7 cellular contexts compared by ENCODE assay signal in genomic region chr7:150778738-150779301, GRCh38. TPM values are rescaled to one million over a fixed set of nuclear protein-coding genes. Genes with fewer than 3 reads are reported as not detected.
DNase-seq lines count a peak whose midpoint lies in the region; ATAC-seq and TF ChIP-seq lines count a peak whose summit lies in the region.

No MANE protein-coding gene starts in this region.

- H3K4me3 Mint-ChIP-seq in activated naive CD8-positive, alpha-beta T cell treated with anti-CD3 and anti-CD28 coated beads, Interleukin-2, amount 50 U/mL, for 24 hours: no peak overlapping the region

- no peaks in the 10 kb centered on the region for H3K36me3 Mint-ChIP-seq in activated naive CD8-positive, alpha-beta T cell treated with anti-CD3 and anti-CD28 coated beads, Interleukin-2, amount 50 U/mL, for 24 hours (ENCODE audit: low read depth)

- ATAC-seq in activated naive CD8-positive, alpha-beta T cell treated with anti-CD3 and anti-CD28 coated beads, Interleukin-2, amount 50 U/mL, for 24 hours: peak; percentile 49
- peak; percentile 88 to 95 for ATAC-seq in left cardiac atrium
- no peak for ATAC-seq in GM19395 (IDR thresholded peaks at IDR 0.05; ENCODE audit: unreplicated experiment)

- peaks cover 4% of the 10 kb centered on the region for H3K9me3 Mint-ChIP-seq in activated naive CD8-positive, alpha-beta T cell treated with anti-CD3 and anti-CD28 coated beads, Interleukin-2, amount 50 U/mL, for 24 hours

- H3K27me3 Mint-ChIP-seq in activated naive CD8-positive, alpha-beta T cell treated with anti-CD3 and anti-CD28 coated beads, Interleukin-2, amount 50 U/mL, for 24 hours: no peaks in the 10 kb centered on the region

- H3K27ac Mint-ChIP-seq in activated naive CD8-positive, alpha-beta T cell treated with anti-CD3 and anti-CD28 coated beads, Interleukin-2, amount 50 U/mL, for 24 hours: no peak overlapping the region

- peak; percentile 87 for DNase-seq in NCI-H1092 treated with DMSO at 0.1 percent for 48 hours (lab: John Stamatoyannopoulos, UW)
- DNase-seq in SW480 (ENCODE audit: low spot score): peak; percentile 73
- peak; percentile 82 for DNase-seq in activated naive CD8-positive, alpha-beta T cell treated with anti-CD3 and anti-CD28 coated beads, Interleukin-2, amount 50 U/mL, for 24 hours
- DNase-seq in left cardiac atrium: peak; percentile 87
- peak; percentile 50 for DNase-seq in renal cortical epithelial cell (ENCODE audit: low read depth)

- TF ChIP-seq CTCF in GM12875 (IDR thresholded peaks at IDR 0.05; ENCODE audit: borderline replicate concordance, insufficient read depth, low read depth, low read length): peak; percentile 84

- H3K4me1 Mint-ChIP-seq in activated naive CD8-positive, alpha-beta T cell treated with anti-CD3 and anti-CD28 coated beads, Interleukin-2, amount 50 U/mL, for 24 hours: no peaks in the 10 kb centered on the region

- no peak overlapping the region for H3K4me3 ChIP-seq in GM12875 (ENCODE audit: low read depth, low read length)

- intact Hi-C loops in left cardiac atrium (cut with DNase I): loop anchor here in 1 of 2 donors (2.0 to 5.0 kb wide), 3 partner anchors 83 to 208 kb away; no protein-coding TSS in a partner anchor

RNA-seq across cellular contexts. Expression of gene TMEM176B, which starts 21.3 kb away (rescaled TPM):
- total RNA-seq in left cardiac atrium (100 to 1,000 TPM; 125 to 241 TPM), renal cortical epithelial cell (0.75 and 1.0 TPM in 2 replicates)

RNA-seq across cellular contexts. Expression of gene TMEM176A, which starts 21.7 kb away (rescaled TPM):
- total RNA-seq in left cardiac atrium (100 to 1,000 TPM in 1 of 2 donors, 10 to 100 TPM in 1; 92.1 to 110 TPM), renal cortical epithelial cell (0.35 TPM in 1 of 2 replicates, not detected in the other)

RNA-seq across cellular contexts. Expression of gene GIMAP5, which starts 41.6 kb away (rescaled TPM):
- total RNA-seq in left cardiac atrium (10 to 100 TPM; 18.6 to 25.6 TPM), renal cortical epithelial cell (0.20 and 0.35 TPM in 2 replicates)

Comparison
In these comparisons a context has a peak if more than half of its experiments do, and no peak if none do; other contexts are left out.
1. RNA of gene TMEM176B, which starts 21.3 kb away (total RNA-seq): 125 to 241 TPM in left cardiac atrium; 0.75 to 1.0 TPM in renal cortical epithelial cell; every median in the first group is over 10 times any median in the second.
2. RNA of gene TMEM176A, which starts 21.7 kb away (total RNA-seq): 92.1 to 110 TPM in left cardiac atrium; 0.35 TPM in renal cortical epithelial cell; every median in the first group is over 10 times any median in the second.
3. RNA of gene GIMAP5, which starts 41.6 kb away (total RNA-seq): 18.6 to 25.6 TPM in left cardiac atrium; 0.20 to 0.35 TPM in renal cortical epithelial cell; every median in the first group is over 10 times any median in the second.
4. Peak in every context shown above with its lines, with median percentiles within 50 percentile points of each other: DNase-seq.